Comparison of ENCODE assay signal across 9 cellular contexts in the genomic region with DNA sequence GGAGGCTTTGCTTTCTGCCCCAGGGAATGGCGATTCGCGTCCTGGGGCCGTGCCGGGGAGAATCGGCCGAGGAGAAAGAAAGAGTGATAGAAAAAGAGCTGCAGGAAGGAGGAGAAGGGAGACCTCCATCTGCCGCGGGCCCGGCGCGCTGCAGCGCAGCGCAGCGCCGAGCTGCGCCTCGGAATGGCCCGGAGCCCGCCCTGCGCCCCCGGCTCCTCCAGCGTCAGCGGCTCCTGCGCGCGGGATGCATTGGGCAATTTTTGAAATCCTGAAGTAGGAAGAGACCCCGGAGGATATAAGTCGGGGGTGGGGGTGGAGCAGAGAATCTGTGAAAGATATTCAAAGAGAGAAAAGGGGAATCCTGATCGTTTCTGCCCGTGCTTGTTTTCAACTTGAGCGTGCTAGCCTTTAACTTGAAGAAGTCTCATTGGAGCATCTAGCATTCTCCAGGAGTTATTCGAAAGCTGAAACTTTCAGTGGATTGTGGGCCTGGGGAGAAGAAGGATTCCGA. TPM values are rescaled to one million over a fixed set of nuclear protein-coding genes. Genes with fewer than 3 reads are reported as not detected.
DNase-seq lines count a peak whose midpoint lies in the region; ATAC-seq, FAIRE-seq and TF ChIP-seq lines count a peak whose summit lies in the region.
"Had no signal": no experiment of that assay in that cellular context is flagged by ENCODE, and none has a peak within 500 bp of the region (broad histone marks: within the 10 kb centered on the region; RNA-seq: fewer than 3 reads in every experiment).

No MANE protein-coding gene starts in this region.

- WGBS in hepatocyte (ENCODE audit: low lambda C conversion rate, missing lambda C conversion rate): 4% methylated on average over 29 of the region's 34 CpGs

- no peak for ATAC-seq in HG02970 (IDR thresholded peaks at IDR 0.05; ENCODE audit: low FRiP score, unreplicated experiment)

- H3K4me1 ChIP-seq in ascending aorta (no peaks in the 10 kb centered on the region), hepatocyte (ENCODE audit: insufficient read depth) (peaks cover 6% of the 10 kb centered on the region), rectal smooth muscle tissue (ENCODE audit: control insufficient read depth, insufficient read depth, low read length) (peaks cover 3% of the 10 kb centered on the region)

- H3K36me3 Mint-ChIP-seq in activated T-helper 1 cell treated with anti-CD3 and anti-CD28 coated beads, Interleukin-12 subunit alpha, Interleukin-12 subunit beta, Interleukin-2, Interleukin-4 antibody, amounts not matched to agents 30 ng/mL and 10 ng/mL and 1 ng/mL, durations not matched to agents 14 hours and 24 hours and 36 hours (ENCODE audit: low read depth): no peaks in the 10 kb centered on the region
- H3K36me3 Mint-ChIP-seq: activated naive CD4-positive, alpha-beta T cell treated with anti-CD3 and anti-CD28 coated beads, Interleukin-2, amount 50 U/mL, for 24 hours had no signal

- no peak overlapping the region for H3K9ac ChIP-seq in rectal smooth muscle tissue (ENCODE audit: low read length)

- no peaks in the 10 kb centered on the region for H3K36me3 ChIP-seq in ascending aorta
- H3K36me3 ChIP-seq in hepatocyte (replicated peaks; ENCODE audit: insufficient read depth, low read depth): no peaks in the 10 kb centered on the region
- no peaks in the 10 kb centered on the region for H3K36me3 ChIP-seq in rectal smooth muscle tissue (ENCODE audit: control insufficient read depth, insufficient read depth, low read length)

- H3K27me3 ChIP-seq in HL-60 (ENCODE audit: insufficient read depth, poor library complexity, severe bottlenecking) (peaks cover 27% of the 10 kb centered on the region), ascending aorta (no peaks in the 10 kb centered on the region), hepatocyte (peaks cover 3% of the 10 kb centered on the region), rectal smooth muscle tissue (ENCODE audit: control insufficient read depth, insufficient read depth, low read length) (no peaks in the 10 kb centered on the region)

- peak overlapping the region; percentile 71 for H3K4me2 ChIP-seq in hepatocyte

- FAIRE-seq in H54 (lab: Jason Lieb, UNC): no peak

- H4K20me1 ChIP-seq in hepatocyte (ENCODE audit: insufficient read depth, poor library complexity, severe bottlenecking): peaks cover 10% of the 10 kb centered on the region

- H3K4me3 ChIP-seq in HL-60 (replicated peaks; ENCODE audit: insufficient read depth, low read length) (peak overlapping the region; percentile 44), ascending aorta (peak overlapping the region; percentile 63 to 94), hepatocyte (peak overlapping the region; percentile 35), rectal smooth muscle tissue (ENCODE audit: low read length) (peak overlapping the region; percentile 89)

- H3K4me3 Mint-ChIP-seq in activated T-helper 1 cell treated with anti-CD3 and anti-CD28 coated beads, Interleukin-12 subunit alpha, Interleukin-12 subunit beta, Interleukin-2, Interleukin-4 antibody, amounts not matched to agents 30 ng/mL and 10 ng/mL and 1 ng/mL, durations not matched to agents 14 hours and 24 hours and 36 hours: no peak overlapping the region
- H3K4me3 Mint-ChIP-seq: activated naive CD4-positive, alpha-beta T cell treated with anti-CD3 and anti-CD28 coated beads, Interleukin-2, amount 50 U/mL, for 24 hours had no signal

- H3K27ac Mint-ChIP-seq in activated T-helper 1 cell treated with anti-CD3 and anti-CD28 coated beads, Interleukin-12 subunit alpha, Interleukin-12 subunit beta, Interleukin-2, Interleukin-4 antibody, amounts not matched to agents 30 ng/mL and 10 ng/mL and 1 ng/mL, durations not matched to agents 14 hours and 24 hours and 36 hours: no peak overlapping the region
- H3K27ac Mint-ChIP-seq: activated naive CD4-positive, alpha-beta T cell treated with anti-CD3 and anti-CD28 coated beads, Interleukin-2, amount 50 U/mL, for 24 hours had no signal

- H3K9me2 ChIP-seq in hepatocyte (replicated peaks; ENCODE audit: insufficient read depth): no peaks in the 10 kb centered on the region

- H2AFZ ChIP-seq in hepatocyte: peak overlapping the region; percentile 59

- TF ChIP-seq CTCF in HL-60 (IDR thresholded peaks at IDR 0.05; ENCODE audit: insufficient read depth, low read length): no peak
- TF ChIP-seq CTCF in ascending aorta (IDR thresholded peaks at IDR 0.05): no peak
- no peak for TF ChIP-seq CTCF in hepatocyte (IDR thresholded peaks at IDR 0.05; ENCODE audit: poor library complexity)

- intact Hi-C loops in ascending aorta (cut with DNase I): loop anchor here (5.0 kb wide), 4 partner anchors 106 to 626 kb away; no protein-coding TSS in a partner anchor
- intact Hi-C loops in activated T-helper 1 cell treated with anti-CD3 and anti-CD28 coated beads, Interleukin-12 subunit alpha, Interleukin-12 subunit beta, Interleukin-2, Interleukin-4 antibody, amounts not matched to agents 30 ng/mL and 10 ng/mL and 1 ng/mL, durations not matched to agents 14 hours and 24 hours and 36 hours (cut with micrococcal nuclease): no loop called here

- no peaks in the 10 kb centered on the region for H3K9me3 Mint-ChIP-seq in activated T-helper 1 cell treated with anti-CD3 and anti-CD28 coated beads, Interleukin-12 subunit alpha, Interleukin-12 subunit beta, Interleukin-2, Interleukin-4 antibody, amounts not matched to agents 30 ng/mL and 10 ng/mL and 1 ng/mL, durations not matched to agents 14 hours and 24 hours and 36 hours
- H3K9me3 Mint-ChIP-seq: activated naive CD4-positive, alpha-beta T cell treated with anti-CD3 and anti-CD28 coated beads, Interleukin-2, amount 50 U/mL, for 24 hours had no signal

- no peak overlapping the region for H3K27ac ChIP-seq in HL-60 (replicated peaks)
- peak overlapping the region; percentile 92 to 98 for H3K27ac ChIP-seq in ascending aorta
- peak overlapping the region; percentile 93 for H3K27ac ChIP-seq in hepatocyte
- peak overlapping the region; percentile 76 for H3K27ac ChIP-seq in rectal smooth muscle tissue (ENCODE audit: low read depth, low read length)

- H3K9me3 ChIP-seq in ascending aorta (no peaks in the 10 kb centered on the region), hepatocyte (ENCODE audit: low read depth) (no peaks in the 10 kb centered on the region)

- peaks cover 34% of the 10 kb centered on the region for H3K79me2 ChIP-seq in hepatocyte

- no peaks in the 10 kb centered on the region for H3K4me1 Mint-ChIP-seq in activated T-helper 1 cell treated with anti-CD3 and anti-CD28 coated beads, Interleukin-12 subunit alpha, Interleukin-12 subunit beta, Interleukin-2, Interleukin-4 antibody, amounts not matched to agents 30 ng/mL and 10 ng/mL and 1 ng/mL, durations not matched to agents 14 hours and 24 hours and 36 hours (ENCODE audit: low read depth)
- H3K4me1 Mint-ChIP-seq: activated naive CD4-positive, alpha-beta T cell treated with anti-CD3 and anti-CD28 coated beads, Interleukin-2, amount 50 U/mL, for 24 hours had no signal

- DNase-seq in AG08396 (ENCODE audit: low spot score) (peak; percentile 39), HL-60 (ENCODE audit: low read depth in 1 of 2, low spot score in 1 of 2) (no peak), ascending aorta (ENCODE audit: low spot score in 2 of 2) (peak in 1 of 2 donors; percentile 70), hepatocyte (ENCODE audit: low spot score) (peak; percentile 63), H54 (ENCODE audit: insufficient read length, low spot score) (no peak)
- no peak for DNase-seq in activated T-helper 1 cell treated with anti-CD3 and anti-CD28 coated beads, Interleukin-12 subunit alpha, Interleukin-12 subunit beta, Interleukin-2, Interleukin-4 antibody, amounts not matched to agents 30 ng/mL and 10 ng/mL and 1 ng/mL, durations not matched to agents 14 hours and 24 hours and 36 hours (ENCODE audit: low spot score)

- no peak for TF ChIP-seq POLR2A in H54 (IDR thresholded peaks at IDR 0.05; ENCODE audit: low read depth, low read length)

- H3K27me3 Mint-ChIP-seq in activated T-helper 1 cell treated with anti-CD3 and anti-CD28 coated beads, Interleukin-12 subunit alpha, Interleukin-12 subunit beta, Interleukin-2, Interleukin-4 antibody, amounts not matched to agents 30 ng/mL and 10 ng/mL and 1 ng/mL, durations not matched to agents 14 hours and 24 hours and 36 hours (ENCODE audit: insufficient read depth): peaks cover 30% of the 10 kb centered on the region

RNA-seq across cellular contexts. Expression of a gene that starts 0.4 kb away (rescaled TPM):
- total RNA-seq in ascending aorta (33.7 TPM), hepatocyte (52.0 and 61.6 TPM in 2 replicates)
- polyA plus RNA-seq in hepatocyte: 11.1 and 12.8 TPM in 2 replicates
- total RNA-seq in activated T-helper 1 cell treated with anti-CD3 and anti-CD28 coated beads, Interleukin-12 subunit alpha, Interleukin-12 subunit beta, Interleukin-2, Interleukin-4 antibody, amounts not matched to agents 30 ng/mL and 10 ng/mL and 1 ng/mL, durations not matched to agents 14 hours and 24 hours and 36 hours: not detected in 2 replicates

Comparison
In these comparisons a context has a peak if more than half of its experiments do, and no peak if none do; other contexts are left out.
1. DNase-seq: peak in AG08396 (single experiment) and hepatocyte (single experiment); none in HL-60 (0 of 2), activated T-helper 1 cell treated with anti-CD3 and anti-CD28 coated beads, Interleukin-12 subunit alpha, Interleukin-12 subunit beta, Interleukin-2, Interleukin-4 antibody, amounts not matched to agents 30 ng/mL and 10 ng/mL and 1 ng/mL, durations not matched to agents 14 hours and 24 hours and 36 hours (single experiment) and H54 (single experiment).
2. H3K4me3 ChIP-seq: peak in every context shown above with its lines; median percentile 89 in rectal smooth muscle tissue; 78 in ascending aorta; 44 in HL-60; 35 in hepatocyte.
3. RNA of a gene that starts 0.4 kb away (total RNA-seq): 52.0 to 61.6 TPM in hepatocyte and 33.7 TPM in ascending aorta (single experiment); not detected in activated T-helper 1 cell treated with anti-CD3 and anti-CD28 coated beads, Interleukin-12 subunit alpha, Interleukin-12 subunit beta, Interleukin-2, Interleukin-4 antibody, amounts not matched to agents 30 ng/mL and 10 ng/mL and 1 ng/mL, durations not matched to agents 14 hours and 24 hours and 36 hours; every median in the first group is over 10 times any median in the second.